Comparison of ENCODE assay signal across 13 cellular contexts in genomic region chr1:40876891-40877290, GRCh38. TPM values are rescaled to one million over a fixed set of nuclear protein-coding genes. Genes with fewer than 3 reads are reported as not detected.
DNase-seq lines count a peak whose midpoint lies in the region; ATAC-seq, FAIRE-seq and TF ChIP-seq lines count a peak whose summit lies in the region.
"Had no signal": no experiment of that assay in that cellular context is flagged by ENCODE, and none has a peak within 500 bp of the region (broad histone marks: within the 10 kb centered on the region; RNA-seq: fewer than 3 reads in every experiment).

No MANE protein-coding gene starts in this region.

- TF ChIP-seq RAD21 in HepG2 (CRISPR knock-in tag; IDR thresholded peaks at IDR 0.05) = no peak

- TF ChIP-seq CTCF in left ventricle myocardium inferior (IDR thresholded peaks at IDR 0.05; ENCODE audit: borderline replicate concordance) (no peak), astrocyte (IDR thresholded peaks at IDR 0.05; ENCODE audit: insufficient read depth, low read depth, low read length) (no peak), mesothelial cell of epicardium (IDR thresholded peaks at IDR 0.05; ENCODE audit: unreplicated experiment) (no peak), uterus (IDR thresholded peaks at IDR 0.05) (no peak), HepG2 (CRISPR knock-in tag; IDR thresholded peaks at IDR 0.05) (no peak)

- peak overlapping the region; percentile 37 for H3K9ac ChIP-seq in astrocyte (ENCODE audit: low read length)
- H3K9ac ChIP-seq in HepG2 (ENCODE audit: insufficient read depth, low read depth, low read length) = no peak overlapping the region

- no peak overlapping the region for H2AFZ ChIP-seq in astrocyte (ENCODE audit: low read depth, low read length)
- no peak overlapping the region for H2AFZ ChIP-seq in HepG2 (ENCODE audit: low read length)

- peak overlapping the region; percentile 91 for H3K27ac Mint-ChIP-seq in astrocyte (ENCODE audit: unreplicated experiment)
- H3K27ac Mint-ChIP-seq in mesothelial cell of epicardium = peak overlapping the region; percentile 71
- H3K27ac Mint-ChIP-seq: H9 had no signal

- DNase-seq in left ventricle myocardium inferior (no peak), left cardiac atrium (no peak), astrocyte (ENCODE audit: low read depth) (peak; percentile 46), mesothelial cell of epicardium (ENCODE audit: low spot score in 2 of 2, unreplicated experiment in 2 of 2) (no peak), uterus (no peak), HepG2 (ENCODE audit: low spot score) (no peak), cerebellar nuclear complex (lab: John Stamatoyannopoulos, UW) (no peak)
- DNase-seq in activated CD4-positive, alpha-beta T cell treated with anti-CD3 and anti-CD28 coated beads for 1 hour = no peak
- DNase-seq: H9 had no signal

- no peaks in the 10 kb centered on the region for H3K36me3 Mint-ChIP-seq in astrocyte (ENCODE audit: low read depth, unreplicated experiment)
- H3K36me3 Mint-ChIP-seq in mesothelial cell of epicardium = no peaks in the 10 kb centered on the region

- no TSS peak for BruUV-seq in HepG2 (replicated peaks; lab: Mats Ljungman, UMichigan)

- H3K27ac ChIP-seq in left ventricle myocardium inferior (replicated peaks) (peak overlapping the region; percentile 59), astrocyte (ENCODE audit: low read depth, low read length) (peak overlapping the region; percentile 58), uterus (peak overlapping the region; percentile 66 to 75), HepG2 (ENCODE audit: extremely low read length, insufficient read depth, low read length) (no peak overlapping the region)
- H3K27ac ChIP-seq: VCaP had no signal

- POLR2A ChIA-PET in HepG2 (lab: Yijun Ruan, JAX) = interaction anchor here (0.8 to 1.9 kb wide), 3 partner anchors 14 to 62 kb away, joined by 3 to 11 read pairs (median 3); partner anchors contain the start of gene CITED4

- H3K9me3 Mint-ChIP-seq in astrocyte (ENCODE audit: unreplicated experiment) = peaks cover 4% of the 10 kb centered on the region
- H3K9me3 Mint-ChIP-seq in mesothelial cell of epicardium = peaks cover 7% of the 10 kb centered on the region
- H3K9me3 Mint-ChIP-seq: neural crest cell had no signal

- H3K4me3 Mint-ChIP-seq in astrocyte (ENCODE audit: unreplicated experiment) (no peak overlapping the region), mesothelial cell of epicardium (no peak overlapping the region)
- H3K4me3 Mint-ChIP-seq: H9, neural crest cell had no signal

- H3K4me3 ChIP-seq in left ventricle myocardium inferior (no peak overlapping the region), astrocyte (ENCODE audit: insufficient read depth, low read depth, low read length) (no peak overlapping the region), uterus (no peak overlapping the region), HepG2 (replicated peaks in 1 of 3; ENCODE audit: insufficient read depth in 1 of 3, low read depth in 2 of 3, low read length in 3 of 3) (no peak overlapping the region)

- H3K27me3 Mint-ChIP-seq in astrocyte (ENCODE audit: low read depth, unreplicated experiment) (peaks cover 2% of the 10 kb centered on the region), mesothelial cell of epicardium (ENCODE audit: low read depth) (peaks cover 2% of the 10 kb centered on the region)

- no peaks in the 10 kb centered on the region for H4K20me1 ChIP-seq in astrocyte (ENCODE audit: insufficient read depth, low read length)
- no peaks in the 10 kb centered on the region for H4K20me1 ChIP-seq in HepG2 (ENCODE audit: insufficient read depth, low read length)

- in situ Hi-C loops in HepG2 (cut with HindIII; ENCODE audit: extremely low pct_ligation_motif_present, low pct_unique_long_range_greater_than_20kb) = no loop called here

- H3K4me2 ChIP-seq in astrocyte (ENCODE audit: low read length) = peak overlapping the region; percentile 31
- H3K4me2 ChIP-seq in HepG2 (ENCODE audit: low read depth, low read length) = no peak overlapping the region

- H3K27me3 ChIP-seq in left ventricle myocardium inferior (ENCODE audit: low read depth) = no peaks in the 10 kb centered on the region
- no peaks in the 10 kb centered on the region for H3K27me3 ChIP-seq in astrocyte (ENCODE audit: insufficient read depth, low read length)
- no peaks in the 10 kb centered on the region for H3K27me3 ChIP-seq in uterus
- H3K27me3 ChIP-seq in HepG2 (ENCODE audit: control insufficient read depth in 1 of 2, insufficient read depth in 2 of 2, low read length in 2 of 2) = peaks cover 1 to 6% of the 10 kb centered on the region in 2 experiments; a peak in 2 of 5 replicates

- intact Hi-C loops in left ventricle myocardium inferior (cut with micrococcal nuclease) = no loop called here
- intact Hi-C loops in left cardiac atrium (cut with DNase I) = no loop called here
- intact Hi-C loops in uterus (cut with DNase I; ENCODE audit: low total_unique reads) = no loop called here
- intact Hi-C loops in HepG2 (cut with micrococcal nuclease; ENCODE audit: unreplicated experiment) = no loop called here

- H3K4me1 Mint-ChIP-seq in astrocyte (ENCODE audit: low read depth, unreplicated experiment) (peaks cover 35% of the 10 kb centered on the region), mesothelial cell of epicardium (peaks cover 17% of the 10 kb centered on the region)

- CTCF ChIA-PET in HepG2 (lab: Yijun Ruan, JAX; ENCODE audit: low intra/inter-chr PET ratio, low total read pairs) = no interaction called here

- ATAC-seq in left cardiac atrium (no peak), HepG2 (no peak)

- H3K9me3 ChIP-seq in left ventricle myocardium inferior (replicated peaks) = peaks cover 11% of the 10 kb centered on the region
- H3K9me3 ChIP-seq in astrocyte (ENCODE audit: insufficient read depth, low read depth, low read length) = peaks cover 3% of the 10 kb centered on the region
- no peaks in the 10 kb centered on the region for H3K9me3 ChIP-seq in uterus
- H3K9me3 ChIP-seq in HepG2 (ENCODE audit: low read length) = peaks cover 9% of the 10 kb centered on the region

- FAIRE-seq in astrocyte (lab: Jason Lieb, UNC) = no peak
- no peak for FAIRE-seq in HepG2 (lab: Jason Lieb, UNC)
- FAIRE-seq: GM12891, GM19239 had no signal

- H3K36me3 ChIP-seq in left ventricle myocardium inferior (no peaks in the 10 kb centered on the region), astrocyte (ENCODE audit: insufficient read depth, low read length) (no peaks in the 10 kb centered on the region), uterus (no peaks in the 10 kb centered on the region), HepG2 (replicated peaks in 1 of 2; ENCODE audit: control insufficient read depth in 1 of 2, insufficient read depth in 2 of 2, low read length in 2 of 2) (no peaks in the 10 kb centered on the region)

- peaks cover 39% of the 10 kb centered on the region for H3K4me1 ChIP-seq in left ventricle myocardium inferior
- peaks cover 42% of the 10 kb centered on the region for H3K4me1 ChIP-seq in astrocyte (ENCODE audit: insufficient read depth, low read length)
- H3K4me1 ChIP-seq in uterus = no peaks in the 10 kb centered on the region
- 0 out of 2 replicates have a peak, but pooled peaks cover 7% of the 10 kb centered on the region for H3K4me1 ChIP-seq in HepG2 (ENCODE audit: insufficient read depth, low read length)

- 60% methylated on average over 1 of the region's 1 CpG for WGBS in HepG2 (ENCODE audit: low lambda C conversion rate)

- TF ChIP-seq EP300 in HepG2 (IDR thresholded peaks at IDR 0.05; ENCODE audit: low read depth in 2 of 2, low read length in 2 of 2) = no peak
- TF ChIP-seq EP300 in HepG2 (CRISPR knock-in tag; IDR thresholded peaks at IDR 0.05; ENCODE audit: borderline replicate concordance) = no peak

- TF ChIP-seq POLR2A in uterus (IDR thresholded peaks at IDR 0.05) = no peak
- no peak for TF ChIP-seq POLR2A in HepG2 (IDR thresholded peaks at IDR 0.05; ENCODE audit: insufficient read depth in 1 of 2, low read depth in 2 of 2, low read length in 2 of 2)

- H3K79me2 ChIP-seq in astrocyte (ENCODE audit: insufficient read depth, low read length) (no peaks in the 10 kb centered on the region), HepG2 (ENCODE audit: insufficient read depth, low read length) (no peaks in the 10 kb centered on the region)

TF ChIP-seq in HepG2, 621 proteins besides CTCF, POLR2A, EP300 and RAD21:
- no peak for TF ChIP-seq ZNF44 (CRISPR knock-in tag; IDR thresholded peaks at IDR 0.05)

RNA-seq across cellular contexts. Expression of gene CITED4, which starts 14.7 kb away (rescaled TPM):
- total RNA-seq in left ventricle myocardium inferior (24.4 TPM), left cardiac atrium (10 to 100 TPM; 22.9 to 26.5 TPM), astrocyte (4.8 and 7.1 TPM in 2 replicates), mesothelial cell of epicardium (14.2 to 14.6 TPM (median 14.4 TPM) in 3 replicates), uterus (10 to 100 TPM in 3 of 4 donors, 1 to 10 TPM in 1; 4.1 to 99.9 (median 19.9) TPM), HepG2 (2016; rRNA removed; fragmentation: Illumina TruSeq; extraction: Trizol) (5.8 and 9.9 TPM in 2 replicates)
- total RNA-seq in HepG2 (2016; cell fraction: cytosol; rRNA removed; fragmentation: Illumina TruSeq; extraction: Trizol; ENCODE audit: low read depth) = 8.5 and 9.6 TPM in 2 replicates
- total RNA-seq in HepG2 (2016; cell fraction: insoluble cytoplasmic fraction; rRNA removed; fragmentation: Illumina TruSeq; extraction: Trizol) = 6.5 and 9.1 TPM in 2 replicates
- 11.1 and 14.4 TPM in 2 replicates for total RNA-seq in HepG2 (2016; cell fraction: membrane; rRNA removed; fragmentation: Illumina TruSeq; extraction: Trizol)
- 4.1 and 4.2 TPM in 2 replicates for total RNA-seq in HepG2 (2016; cell fraction: nucleus; rRNA removed; fragmentation: Illumina TruSeq; extraction: Trizol)
- polyA plus RNA-seq in HepG2 (2011; rRNA removed) = 1.5 and 2.0 TPM in 2 replicates
- polyA plus RNA-seq in HepG2 (2011; cell fraction: cytosol; rRNA removed) = 1.7 and 3.5 TPM in 2 replicates
- 3.7 and 3.9 TPM in 2 replicates for polyA plus RNA-seq in HepG2 (2011; cell fraction: nucleus; rRNA removed)
- 5.5 and 6.8 TPM in 2 replicates for polyA plus RNA-seq in HepG2 (2012)
- 9.0 and 13.1 TPM in 2 replicates for polyA plus RNA-seq in HepG2 (2016; cell fraction: cytosol; fragmentation: Illumina TruSeq; extraction: Trizol; ENCODE audit: low read depth)
- polyA plus RNA-seq in HepG2 (2016; cell fraction: insoluble cytoplasmic fraction; fragmentation: Illumina TruSeq; extraction: Trizol; ENCODE audit: low read depth) = 11.7 and 13.4 TPM in 2 replicates
- polyA plus RNA-seq in HepG2 (2016; cell fraction: membrane; fragmentation: Illumina TruSeq; extraction: Trizol; ENCODE audit: low read depth) = 14.8 and 15.5 TPM in 2 replicates
- polyA plus RNA-seq in HepG2 (2016; cell fraction: nucleus; fragmentation: Illumina TruSeq; extraction: Trizol; ENCODE audit: insufficient read depth, low read depth) = 13.0 and 14.6 TPM in 2 replicates
- polyA minus RNA-seq in HepG2 (2011; rRNA and poly(A)+ RNA removed; ENCODE audit: low replicate concordance) = 1.8 and 1.9 TPM in 2 replicates
- polyA minus RNA-seq in HepG2 (2011; cell fraction: cytosol; rRNA and poly(A)+ RNA removed) = 3.7 and 5.4 TPM in 2 replicates
- 1.6 and 2.2 TPM in 2 replicates for polyA minus RNA-seq in HepG2 (2011; cell fraction: nucleus; rRNA and poly(A)+ RNA removed)
